In the genomic region with DNA sequence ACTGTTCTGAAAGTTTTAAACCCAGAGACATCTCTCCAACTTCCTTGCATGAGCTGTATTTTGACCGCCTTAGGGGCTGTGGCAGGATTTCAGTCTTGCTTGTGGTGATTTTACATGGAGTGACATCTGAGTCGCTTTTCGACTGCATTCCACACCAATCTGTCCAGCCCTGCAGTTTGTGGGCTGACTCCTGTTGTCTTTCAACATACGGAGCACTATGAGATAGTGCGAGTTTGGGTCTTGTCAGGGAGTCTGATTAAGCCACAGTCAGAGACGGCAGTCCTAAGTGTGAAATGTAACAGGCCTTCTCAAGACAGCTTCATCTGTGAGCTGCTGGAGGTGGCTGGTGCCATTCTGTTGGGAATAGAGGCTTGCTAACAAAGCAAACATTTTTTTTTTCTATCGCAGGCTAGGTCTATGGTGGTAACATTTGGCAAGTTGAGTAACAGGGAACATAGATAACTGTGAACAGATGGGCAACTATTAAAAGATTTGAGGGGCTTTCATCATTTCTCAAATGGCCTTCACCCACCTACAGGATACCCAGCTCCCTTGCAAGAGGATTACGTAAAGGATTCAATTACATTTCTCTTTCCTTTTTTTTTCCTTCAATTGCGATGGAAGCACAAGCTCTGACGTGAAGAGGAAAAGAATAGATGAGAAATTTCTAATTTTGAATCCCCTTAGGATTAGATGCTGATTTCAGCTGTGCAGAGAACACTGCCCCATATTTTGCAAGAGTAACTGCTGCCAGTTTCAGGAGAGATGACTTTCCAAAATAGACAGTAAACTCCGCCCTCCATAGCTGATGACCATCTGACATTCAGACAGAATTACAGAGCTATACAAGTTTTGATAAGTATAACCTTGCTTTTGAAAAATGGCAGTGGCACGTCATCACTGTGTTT, we compare ENCODE assay signal across 11 cellular contexts. TPM values are rescaled to one million over a fixed set of nuclear protein-coding genes. Genes with fewer than 3 reads are reported as not detected.
DNase-seq lines count a peak whose midpoint lies in the region; ATAC-seq and TF ChIP-seq lines count a peak whose summit lies in the region.
"Had no signal": no experiment of that assay in that cellular context is flagged by ENCODE, and none has a peak within 500 bp of the region (broad histone marks: within the 10 kb centered on the region; RNA-seq: fewer than 3 reads in every experiment).

No MANE protein-coding gene starts in this region.

- H3K36me3 ChIP-seq in adipocyte (ENCODE audit: control insufficient read depth, insufficient read depth, low read length, severe bottlenecking) = no peaks in the 10 kb centered on the region
- H3K36me3 ChIP-seq: upper lobe of left lung had no signal

- peak overlapping the region; percentile 70 for H3K9ac ChIP-seq in adipocyte (ENCODE audit: low read length)

- peak overlapping the region; percentile 94 for H3K27ac Mint-ChIP-seq in HFFc6
- H3K27ac Mint-ChIP-seq in activated T-cell treated with anti-CD3 and anti-CD28 coated beads, Interleukin-2, amount 50 U/mL, for 24 hours = no peak overlapping the region

- peak overlapping the region; percentile 89 for H3K4me3 Mint-ChIP-seq in HFFc6
- no peak overlapping the region for H3K4me3 Mint-ChIP-seq in activated T-cell treated with anti-CD3 and anti-CD28 coated beads, Interleukin-2, amount 50 U/mL, for 24 hours

- H3K27me3 Mint-ChIP-seq in HFFc6 (ENCODE audit: insufficient read depth) = peaks cover 2% of the 10 kb centered on the region
- H3K27me3 Mint-ChIP-seq in activated T-cell treated with anti-CD3 and anti-CD28 coated beads, Interleukin-2, amount 50 U/mL, for 24 hours = peaks cover 14% of the 10 kb centered on the region

- no peaks in the 10 kb centered on the region for H3K9me3 Mint-ChIP-seq in HFFc6
- no peaks in the 10 kb centered on the region for H3K9me3 Mint-ChIP-seq in activated T-cell treated with anti-CD3 and anti-CD28 coated beads, Interleukin-2, amount 50 U/mL, for 24 hours

- H3K36me3 Mint-ChIP-seq in HFFc6 (ENCODE audit: low read depth) = peaks cover 42% of the 10 kb centered on the region
- H3K36me3 Mint-ChIP-seq in activated T-cell treated with anti-CD3 and anti-CD28 coated beads, Interleukin-2, amount 50 U/mL, for 24 hours (ENCODE audit: low read depth) = no peaks in the 10 kb centered on the region

- H3K9me3 ChIP-seq in adipocyte (ENCODE audit: control insufficient read depth, low read length) = no peaks in the 10 kb centered on the region
- H3K9me3 ChIP-seq: upper lobe of left lung had no signal

- no peaks in the 10 kb centered on the region for H3K27me3 ChIP-seq in adipocyte (replicated peaks; ENCODE audit: control insufficient read depth, insufficient read depth, low read length)
- H3K27me3 ChIP-seq: upper lobe of left lung had no signal

- peaks cover 26% of the 10 kb centered on the region for H3K4me1 ChIP-seq in adipocyte (ENCODE audit: control insufficient read depth, insufficient read depth, low read length)

- intact Hi-C loops in left ventricle myocardium superior (cut with micrococcal nuclease) = no loop called here

- H3K4me1 Mint-ChIP-seq in HFFc6 (ENCODE audit: low read depth) = peaks cover 82% of the 10 kb centered on the region
- H3K4me1 Mint-ChIP-seq in activated T-cell treated with anti-CD3 and anti-CD28 coated beads, Interleukin-2, amount 50 U/mL, for 24 hours (ENCODE audit: low read depth) = no peaks in the 10 kb centered on the region

- 0 out of 2 replicates have a peak, but pooled peaks have one; percentile 7 for TF ChIP-seq CTCF in HFFc6 (IDR thresholded peaks at IDR 0.05)

- ATAC-seq in left ventricle myocardium superior = peak; percentile 82
- ATAC-seq in activated CD4-positive, CD25-positive, alpha-beta regulatory T cell treated with anti-CD3 and anti-CD28 coated beads, Interleukin-2, amount 50 U/mL, for 24 hours = no peak
- no peak for ATAC-seq in GM21737 (IDR thresholded peaks at IDR 0.05; ENCODE audit: unreplicated experiment)
- ATAC-seq: HepG2 had no signal

- peak overlapping the region; percentile 64 for H3K4me3 ChIP-seq in adipocyte (ENCODE audit: low read length)
- H3K4me3 ChIP-seq: upper lobe of left lung had no signal

- peak; percentile 75 for DNase-seq in HFFc6
- peak; percentile 89 for DNase-seq in adipocyte (ENCODE audit: low read depth)
- DNase-seq in left ventricle myocardium superior = no peak
- DNase-seq in stromal cell of bone marrow (ENCODE audit: low read depth) = peak; percentile 72
- no peak for DNase-seq in AG08396 (ENCODE audit: low spot score)
- DNase-seq in activated T-cell treated with anti-CD3 and anti-CD28 coated beads, Interleukin-2, amount 50 U/mL, for 24 hours = no peak
- DNase-seq: upper lobe of left lung had no signal

RNA-seq across cellular contexts. Expression of a gene that starts 25.1 kb away (rescaled TPM):
- total RNA-seq in HFFc6 (2021; fragmentation: NEBNext Ultra II Directional; extraction: Animal tissue kit (Norgen Biotek cat#: 25700)) = 10 to 100 TPM; 65.1 to 82.3 (median 67.9) TPM
- 129 TPM for total RNA-seq in left ventricle myocardium superior
- total RNA-seq: T-helper 2 cell treated with Interferon-gamma antibody and Interleukin-4, amounts not matched to agents 100 ng/mL and 5 ng/mL, for 36 hours had no signal

Comparison
In these comparisons a context has a peak if more than half of its experiments do, and no peak if none do; other contexts are left out.
1. DNase-seq: peak in HFFc6 (single experiment), adipocyte (single experiment) and stromal cell of bone marrow (single experiment); none in left ventricle myocardium superior (single experiment), AG08396 (single experiment) and activated T-cell treated with anti-CD3 and anti-CD28 coated beads, Interleukin-2, amount 50 U/mL, for 24 hours (single experiment).